18 cellular contexts compared by ENCODE assay signal in the genomic region with DNA sequence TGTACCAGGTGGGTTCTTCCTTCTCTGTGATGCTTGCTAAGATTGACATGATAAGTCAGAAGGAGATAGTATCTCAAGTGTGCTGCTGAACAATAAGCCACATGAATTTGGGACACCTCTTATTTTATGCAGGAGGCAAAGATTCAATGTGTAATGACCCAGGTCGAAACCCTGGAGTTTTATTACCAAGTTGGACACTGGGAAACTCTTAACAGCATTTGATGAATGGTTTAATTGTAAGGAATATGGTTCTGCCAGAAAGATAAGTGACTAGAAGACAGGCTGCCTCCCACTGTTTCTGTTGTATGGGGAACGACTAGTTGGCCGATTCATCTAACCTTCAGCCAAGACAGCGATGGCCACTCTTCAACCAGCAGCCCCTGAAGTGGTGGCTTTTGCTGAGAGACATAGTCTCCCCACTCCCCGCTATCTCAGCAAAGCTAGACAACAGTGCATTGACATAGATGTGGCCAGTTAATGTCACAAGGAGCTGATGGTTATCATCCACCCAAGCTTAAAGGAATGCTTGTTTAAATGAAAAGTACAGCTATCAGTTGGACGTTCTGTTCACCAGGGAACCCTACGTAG.
"Had no signal": no experiment of that assay in that cellular context is flagged by ENCODE, and none has a peak within 500 bp of the region (broad histone marks: within the 10 kb centered on the region; RNA-seq: fewer than 3 reads in every experiment).

No MANE protein-coding gene starts in this region.

- H3K4me1 Mint-ChIP-seq: activated naive CD8-positive, alpha-beta T cell treated with anti-CD3 and anti-CD28 coated beads, Interleukin-2, amount 10 ng/mL, durations not matched to agents 7 days and 5 days had no signal

- H3K27ac ChIP-seq: brain microvascular endothelial cell, epithelial cell of prostate, gastrocnemius medialis, heart left ventricle, right lobe of liver, upper lobe of right lung had no signal

- H3K27ac Mint-ChIP-seq: activated naive CD8-positive, alpha-beta T cell treated with anti-CD3 and anti-CD28 coated beads, Interleukin-2, amount 10 ng/mL, durations not matched to agents 7 days and 5 days; mesothelial cell of epicardium; stimulated activated naive CD8-positive, alpha-beta T cell treated with anti-CD3 and anti-CD28 coated beads, Interleukin-15, Interleukin-2, amounts not matched to agents 100 ng/mL and 50 ng/mL, for 24 hours had no signal

- DNase-seq: activated CD4-positive, alpha-beta T cell treated with anti-CD3 and anti-CD28 coated beads, Interleukin-2, amount 50 U/mL, for 1 hour; activated CD4-positive, CD25-positive, alpha-beta regulatory T cell; activated CD8-positive, alpha-beta memory T cell treated with anti-CD3 and anti-CD28 coated beads for 24 hours; activated gamma-delta T cell treated with Interleukin-2 at 50 U/mL for 16 hours; activated naive CD8-positive, alpha-beta T cell treated with anti-CD3 and anti-CD28 coated beads, Interleukin-2, amount 10 ng/mL, durations not matched to agents 7 days and 5 days; anterior cingulate cortex; brain microvascular endothelial cell; gastrocnemius medialis; heart left ventricle; left cardiac atrium; right lobe of liver; upper lobe of right lung had no signal

- H3K27me3 ChIP-seq: brain microvascular endothelial cell, gastrocnemius medialis, heart left ventricle, right lobe of liver, upper lobe of right lung had no signal

- ATAC-seq: gastrocnemius medialis, heart left ventricle, right lobe of liver, upper lobe of right lung had no signal

- H3K4me3 Mint-ChIP-seq: activated naive CD8-positive, alpha-beta T cell treated with anti-CD3 and anti-CD28 coated beads, Interleukin-2, amount 10 ng/mL, durations not matched to agents 7 days and 5 days; mesothelial cell of epicardium; neural crest cell; stimulated activated naive CD8-positive, alpha-beta T cell treated with anti-CD3 and anti-CD28 coated beads, Interleukin-15, Interleukin-2, amounts not matched to agents 100 ng/mL and 50 ng/mL, for 24 hours had no signal

- H3K4me3 ChIP-seq: gastrocnemius medialis, heart left ventricle, lung, right lobe of liver, smooth muscle cell, upper lobe of right lung had no signal

- H3K27me3 Mint-ChIP-seq: activated naive CD8-positive, alpha-beta T cell treated with anti-CD3 and anti-CD28 coated beads, Interleukin-2, amount 10 ng/mL, durations not matched to agents 7 days and 5 days; stimulated activated naive CD8-positive, alpha-beta T cell treated with anti-CD3 and anti-CD28 coated beads, Interleukin-15, Interleukin-2, amounts not matched to agents 100 ng/mL and 50 ng/mL, for 24 hours had no signal

- H3K9me3 Mint-ChIP-seq: activated naive CD8-positive, alpha-beta T cell treated with anti-CD3 and anti-CD28 coated beads, Interleukin-2, amount 10 ng/mL, durations not matched to agents 7 days and 5 days; mesothelial cell of epicardium; neural crest cell; stimulated activated naive CD8-positive, alpha-beta T cell treated with anti-CD3 and anti-CD28 coated beads, Interleukin-15, Interleukin-2, amounts not matched to agents 100 ng/mL and 50 ng/mL, for 24 hours had no signal

- H3K36me3 ChIP-seq: brain microvascular endothelial cell had no signal

- H3K9me3 ChIP-seq: gastrocnemius medialis, heart left ventricle, right lobe of liver, upper lobe of right lung had no signal

- H3K4me1 ChIP-seq: right lobe of liver, upper lobe of right lung had no signal
